In genomic region chr7:77576856-77577255, GRCh38 we compare ENCODE assay signal across 15 cellular contexts. TPM values are rescaled to one million over a fixed set of nuclear protein-coding genes. Genes with fewer than 3 reads are reported as not detected.
DNase-seq lines count a peak whose midpoint lies in the region; ATAC-seq and TF ChIP-seq lines count a peak whose summit lies in the region.
"Had no signal": no experiment of that assay in that cellular context is flagged by ENCODE, and none has a peak within 500 bp of the region (broad histone marks: within the 10 kb centered on the region; RNA-seq: fewer than 3 reads in every experiment).

No MANE protein-coding gene starts in this region.

- intact Hi-C loops in right cardiac atrium (cut with DNase I) (no loop called here), psoas muscle (cut with DNase I) (no loop called here)

- H3K27ac ChIP-seq in cardiac muscle cell (peak overlapping the region; percentile 58), right cardiac atrium (ENCODE audit: low read length) (no peak overlapping the region), psoas muscle (no peak overlapping the region)
- H3K27ac ChIP-seq: BLaER1 treated with 17β-estradiol and CSF1 and Interleukin-3, amounts not matched to agents 10 nM and 100 nM had no signal

- H3K9me3 ChIP-seq in cardiac muscle cell (ENCODE audit: low read depth) (no peaks in the 10 kb centered on the region), right cardiac atrium (ENCODE audit: control insufficient read depth, low read length) (no peaks in the 10 kb centered on the region), psoas muscle (no peaks in the 10 kb centered on the region)
- H3K9me3 ChIP-seq: BLaER1 treated with 17β-estradiol and CSF1 and Interleukin-3, amounts not matched to agents 10 nM and 100 nM had no signal

- no peak for TF ChIP-seq CTCF in cardiac muscle cell (IDR thresholded peaks at IDR 0.05; ENCODE audit: low read depth, low read length)
- no peak for TF ChIP-seq CTCF in nephron progenitor cell (IDR thresholded peaks at IDR 0.05)
- TF ChIP-seq CTCF in psoas muscle (IDR thresholded peaks at IDR 0.05), result no peak

- H3K27me3 Mint-ChIP-seq in immature natural killer cell (ENCODE audit: low read depth in 3 of 3) (no peaks in the 10 kb centered on the region), nephron progenitor cell (ENCODE audit: low read depth, poor library complexity) (no peaks in the 10 kb centered on the region)
- no peaks in the 10 kb centered on the region for H3K27me3 Mint-ChIP-seq in T-helper 2 cell treated with Interferon-gamma antibody and Interleukin-4, amounts not matched to agents 5 μg/mL and 100 μg/mL, for 36 hours (ENCODE audit: low read depth)
- H3K27me3 Mint-ChIP-seq: CD4-positive, alpha-beta T cell; IgD-negative memory B cell had no signal

- no peak for ATAC-seq in right cardiac atrium
- ATAC-seq in psoas muscle, result no peak
- ATAC-seq: GM12878 had no signal

- H3K4me3 Mint-ChIP-seq in immature natural killer cell, result no peak overlapping the region
- no peak overlapping the region for H3K4me3 Mint-ChIP-seq in nephron progenitor cell
- H3K4me3 Mint-ChIP-seq in T-helper 2 cell treated with Interferon-gamma antibody and Interleukin-4, amounts not matched to agents 5 μg/mL and 100 μg/mL, for 36 hours, result no peak overlapping the region
- H3K4me3 Mint-ChIP-seq: CD4-positive, alpha-beta T cell; IgD-negative memory B cell had no signal

- no peaks in the 10 kb centered on the region for H3K27me3 ChIP-seq in cardiac muscle cell
- H3K27me3 ChIP-seq in right cardiac atrium (ENCODE audit: control insufficient read depth, insufficient read depth), result no peaks in the 10 kb centered on the region
- H3K27me3 ChIP-seq in psoas muscle (ENCODE audit: insufficient read depth in 3 of 3, low read length in 2 of 3), result no peaks in the 10 kb centered on the region
- H3K27me3 ChIP-seq: BLaER1 treated with 17β-estradiol and CSF1 and Interleukin-3, amounts not matched to agents 10 nM and 100 nM had no signal

- H3K4me1 ChIP-seq in cardiac muscle cell (ENCODE audit: low read depth), result peaks cover 7% of the 10 kb centered on the region
- H3K4me1 ChIP-seq in right cardiac atrium (ENCODE audit: control insufficient read depth, insufficient read depth, low read length), result peaks cover 2% of the 10 kb centered on the region
- peaks cover 4% of the 10 kb centered on the region for H3K4me1 ChIP-seq in psoas muscle

- no peak for DNase-seq in cardiac muscle cell (ENCODE audit: low read depth in 1 of 2, low spot score in 1 of 2)
- no peak for DNase-seq in right cardiac atrium
- no peak for DNase-seq in immature natural killer cell
- no peak for DNase-seq in nephron progenitor cell
- DNase-seq in psoas muscle, result no peak
- DNase-seq in ACHN, result no peak
- no peak for DNase-seq in T-helper 2 cell treated with Interferon-gamma antibody and Interleukin-4, amounts not matched to agents 5 μg/mL and 100 μg/mL, for 36 hours (ENCODE audit: low spot score)
- DNase-seq: 8988T; Calu3; CD4-positive, alpha-beta T cell; DMS 273 treated with DMSO at 0.1 percent for 48 hours; DMS79 had no signal

- peaks cover 64 to 96% of the 10 kb centered on the region in 2 donors for H3K4me1 Mint-ChIP-seq in immature natural killer cell
- peaks cover 11% of the 10 kb centered on the region for H3K4me1 Mint-ChIP-seq in nephron progenitor cell
- peaks cover 3% of the 10 kb centered on the region for H3K4me1 Mint-ChIP-seq in T-helper 2 cell treated with Interferon-gamma antibody and Interleukin-4, amounts not matched to agents 5 μg/mL and 100 μg/mL, for 36 hours (ENCODE audit: low read depth)

- H3K4me3 ChIP-seq in cardiac muscle cell (no peak overlapping the region), right cardiac atrium (ENCODE audit: low read length) (no peak overlapping the region), psoas muscle (no peak overlapping the region)
- H3K4me3 ChIP-seq: BLaER1 treated with 17β-estradiol and CSF1 and Interleukin-3, amounts not matched to agents 10 nM and 100 nM; GM12878 had no signal

- 96% methylated on average over 3 of the region's 3 CpGs for WGBS in right cardiac atrium
- 97 to 100% (median 99%) methylated on average over 3 of the region's 3 CpGs for WGBS in psoas muscle, 3 donors

- H3K9me3 Mint-ChIP-seq in immature natural killer cell (no peaks in the 10 kb centered on the region), nephron progenitor cell (no peaks in the 10 kb centered on the region)
- no peaks in the 10 kb centered on the region for H3K9me3 Mint-ChIP-seq in T-helper 2 cell treated with Interferon-gamma antibody and Interleukin-4, amounts not matched to agents 5 μg/mL and 100 μg/mL, for 36 hours
- H3K9me3 Mint-ChIP-seq: CD4-positive, alpha-beta T cell; IgD-negative memory B cell had no signal

- H3K36me3 ChIP-seq in cardiac muscle cell (peaks cover 15% of the 10 kb centered on the region), psoas muscle (ENCODE audit: insufficient read depth in 1 of 2, low read depth in 1 of 2) (peaks cover 3 to 32% of the 10 kb centered on the region in 2 donors)

- in situ Hi-C loops in ACHN (cut with HindIII; ENCODE audit: low pct_ligation_motif_present, low pct_unique_long_range_greater_than_20kb, low sequenced_read_pairs), result no loop called here

- H3K27ac Mint-ChIP-seq in immature natural killer cell (peak overlapping the region; percentile 20 to 78 (median 50)), nephron progenitor cell (peak overlapping the region; percentile 86)
- H3K27ac Mint-ChIP-seq in T-helper 2 cell treated with Interferon-gamma antibody and Interleukin-4, amounts not matched to agents 5 μg/mL and 100 μg/mL, for 36 hours, result no peak overlapping the region
- H3K27ac Mint-ChIP-seq: CD4-positive, alpha-beta T cell; IgD-negative memory B cell had no signal

- H3K36me3 Mint-ChIP-seq in immature natural killer cell, result peaks cover 13 to 43% (median 17%) of the 10 kb centered on the region in 3 donors
- peaks cover 55% of the 10 kb centered on the region for H3K36me3 Mint-ChIP-seq in nephron progenitor cell (ENCODE audit: low read depth)
- peaks cover 3% of the 10 kb centered on the region for H3K36me3 Mint-ChIP-seq in T-helper 2 cell treated with Interferon-gamma antibody and Interleukin-4, amounts not matched to agents 5 μg/mL and 100 μg/mL, for 36 hours (ENCODE audit: low read depth)

RNA-seq across cellular contexts. Expression of gene PTPN12, which starts 39.8 kb away (rescaled TPM):
- total RNA-seq in cardiac muscle cell, result 19.3 and 20.4 TPM in 2 replicates
- polyA plus RNA-seq in cardiac muscle cell, result 13.4 and 24.1 TPM in 2 replicates
- total RNA-seq in right cardiac atrium, result 10 to 100 TPM; 39.2 to 55.5 (median 50.0) TPM
- polyA plus RNA-seq in right cardiac atrium, result 32.5 TPM
- 10 to 100 TPM; 26.4 to 52.7 (median 44.4) TPM for polyA plus RNA-seq in immature natural killer cell
- 10 to 100 TPM; 28.5 to 48.1 (median 34.1) TPM for total RNA-seq in psoas muscle
- polyA plus RNA-seq in psoas muscle, result 10 to 100 TPM; 16.5 to 52.6 (median 27.4) TPM
